26 cellular contexts compared by ENCODE assay signal in genomic region chr2:129744141-129744540, GRCh38.
"Had no signal": no experiment of that assay in that cellular context is flagged by ENCODE, and none has a peak within 500 bp of the region (broad histone marks: within the 10 kb centered on the region; RNA-seq: fewer than 3 reads in every experiment).

No MANE protein-coding gene starts in this region.

- H3K4me3 Mint-ChIP-seq: mesothelial cell of epicardium; naive B cell; nephron; neural crest cell; stimulated activated naive B cell treated with anti-CD40 and anti-IgM and Interleukin-4, amounts not matched to agents 10 μg/mL and 1 μg/mL and 100 μg/mL, for 72 hours; stimulated activated naive CD8-positive, alpha-beta T cell treated with anti-CD3 and anti-CD28 coated beads, Interleukin-15, Interleukin-2, amounts not matched to agents 100 ng/mL and 50 ng/mL, for 24 hours; type B pancreatic cell had no signal

- H3K4me1 ChIP-seq: lower lobe of right lung, prostate gland, sigmoid colon, tibial nerve, uterus had no signal

- H3K27ac ChIP-seq: lower lobe of right lung, prostate gland, sigmoid colon, tibial nerve, uterus had no signal

- H3K4me3 ChIP-seq: lower lobe of right lung, prostate gland, sigmoid colon, tibial nerve, uterus had no signal

- H3K27me3 ChIP-seq: sigmoid colon, tibial nerve, uterus had no signal

- FAIRE-seq: keratinocyte, small intestine had no signal

- H3K4me1 Mint-ChIP-seq: naive B cell; neural crest cell; stimulated activated naive B cell treated with anti-CD40 and anti-IgM and Interleukin-4, amounts not matched to agents 10 μg/mL and 1 μg/mL and 100 μg/mL, for 72 hours had no signal

- DNase-seq: head of caudate nucleus; hippocampal formation; kidney glomerular epithelial cell; left cardiac atrium; lower lobe of right lung; mammary epithelial cell; mesenchymal stem cell; naive B cell; nucleus accumbens; retina; right cardiac atrium; sigmoid colon; small intestine; stimulated activated CD4-positive, alpha-beta T cell treated with anti-CD3 and anti-CD28 coated beads, Interleukin-2, amount 100 ng/mL, for 24 hours; stimulated activated CD4-positive, alpha-beta T cell treated with anti-CD3 and anti-CD28 coated beads, Interleukin-4, amount 100 ng/mL, for 1 hour; stimulated activated naive B cell treated with anti-CD40 and anti-IgM and Interleukin-4, amounts not matched to agents 10 μg/mL and 1 μg/mL and 100 μg/mL, for 72 hours; uterus had no signal

- H3K9me3 Mint-ChIP-seq: neural crest cell; stimulated activated naive CD8-positive, alpha-beta T cell treated with anti-CD3 and anti-CD28 coated beads, Interleukin-15, Interleukin-2, amounts not matched to agents 100 ng/mL and 50 ng/mL, for 24 hours had no signal

- H3K36me3 Mint-ChIP-seq: naive B cell; stimulated activated naive B cell treated with anti-CD40 and anti-IgM and Interleukin-4, amounts not matched to agents 10 μg/mL and 1 μg/mL and 100 μg/mL, for 72 hours; type B pancreatic cell had no signal

- H3K9me3 ChIP-seq: lower lobe of right lung, prostate gland, sigmoid colon, tibial nerve, uterus had no signal

- H3K36me3 ChIP-seq: lower lobe of right lung, prostate gland, sigmoid colon, tibial nerve, uterus had no signal

- ATAC-seq: left cardiac atrium; left lobe of liver; lower lobe of right lung; stimulated activated naive B cell treated with anti-CD40 and anti-IgM and Interleukin-4, amounts not matched to agents 10 μg/mL and 1 μg/mL and 100 μg/mL, for 72 hours had no signal

- H3K27ac Mint-ChIP-seq: mesothelial cell of epicardium; naive B cell; stimulated activated naive B cell treated with anti-CD40 and anti-IgM and Interleukin-4, amounts not matched to agents 10 μg/mL and 1 μg/mL and 100 μg/mL, for 72 hours; stimulated activated naive CD8-positive, alpha-beta T cell treated with anti-CD3 and anti-CD28 coated beads, Interleukin-15, Interleukin-2, amounts not matched to agents 100 ng/mL and 50 ng/mL, for 24 hours; type B pancreatic cell had no signal
